ENCODE assay signal across 8 cellular contexts in genomic region chr5:132865668-132866341, GRCh38. TPM values are rescaled to one million over a fixed set of nuclear protein-coding genes. Genes with fewer than 3 reads are reported as not detected.
DNase-seq lines count a peak whose midpoint lies in the region; ATAC-seq and TF ChIP-seq lines count a peak whose summit lies in the region.

No MANE protein-coding gene starts in this region.

- H3K27ac Mint-ChIP-seq in endodermal cell, result peak overlapping the region; percentile 99
- H3K27ac Mint-ChIP-seq in neural crest cell (ENCODE audit: unreplicated experiment), result peak overlapping the region; percentile 100

- 53 to 81% methylated on average over 19 to 30 of the region's 30 CpGs for WGBS in endodermal cell (ENCODE audit: insufficient coverage in 1 of 2, insufficient read length in 1 of 2), 2 experiments

- H3K4me1 Mint-ChIP-seq in endodermal cell, result peaks cover 26% of the 10 kb centered on the region
- peaks cover 30% of the 10 kb centered on the region for H3K4me1 Mint-ChIP-seq in neural crest cell

- no peaks in the 10 kb centered on the region for H3K9me3 Mint-ChIP-seq in endodermal cell
- no peaks in the 10 kb centered on the region for H3K9me3 Mint-ChIP-seq in neural crest cell

- H3K4me2 ChIP-seq in BLaER1, result peak overlapping the region; percentile 86

- H3K27me3 ChIP-seq in BLaER1 (no peaks in the 10 kb centered on the region), endodermal cell (ENCODE audit: control insufficient read depth, insufficient read depth, low read length, poor library complexity, severe bottlenecking) (peaks cover 20% of the 10 kb centered on the region)

- DNase-seq in NCI-H69 (lab: John Stamatoyannopoulos, UW), result peak; percentile 32
- DNase-seq in endodermal cell, result no peak
- no peak for DNase-seq in neural crest cell (ENCODE audit: low read depth, low spot score)
- no peak for DNase-seq in NCI-H1930 (lab: John Stamatoyannopoulos, UW)
- DNase-seq in MV-4-11 (lab: John Stamatoyannopoulos, UW), result no peak
- DNase-seq in AG20443 (ENCODE audit: low spot score), result no peak

- H3K36me3 ChIP-seq in BLaER1 (peaks cover 35% of the 10 kb centered on the region), endodermal cell (ENCODE audit: control insufficient read depth, insufficient read depth, low read length) (peaks cover 30% of the 10 kb centered on the region)

- ATAC-seq in GM21528 (IDR thresholded peaks at IDR 0.05; ENCODE audit: low FRiP score, unreplicated experiment), result peak; percentile 38

- TF ChIP-seq CTCF in endodermal cell (conservative IDR thresholded peaks at IDR 0.05), result no peak
- no peak for TF ChIP-seq CTCF in neural crest cell (conservative IDR thresholded peaks at IDR 0.05)

- peaks cover 16% of the 10 kb centered on the region for H3K36me3 Mint-ChIP-seq in endodermal cell (ENCODE audit: low read depth)
- H3K36me3 Mint-ChIP-seq in neural crest cell (ENCODE audit: low read depth), result peaks cover 11% of the 10 kb centered on the region

- peak overlapping the region; percentile 89 for H3K4me3 ChIP-seq in BLaER1
- H3K4me3 ChIP-seq in endodermal cell (ENCODE audit: low read length), result peak overlapping the region; percentile 91

- H3K4me1 ChIP-seq in BLaER1 (peaks cover 26% of the 10 kb centered on the region), endodermal cell (ENCODE audit: control insufficient read depth, insufficient read depth, low read length) (peaks cover 6% of the 10 kb centered on the region)

- H3K27me3 Mint-ChIP-seq in endodermal cell (ENCODE audit: insufficient read depth), result peaks cover 3% of the 10 kb centered on the region
- H3K27me3 Mint-ChIP-seq in neural crest cell (ENCODE audit: low read depth), result peaks cover 10% of the 10 kb centered on the region

- H3K9me3 ChIP-seq in BLaER1 (no peaks in the 10 kb centered on the region), endodermal cell (ENCODE audit: control insufficient read depth, low read length) (no peaks in the 10 kb centered on the region)

- peaks cover 21% of the 10 kb centered on the region; the same call in 1 of the 2 replicates for H4K20me1 ChIP-seq in BLaER1

- H3K4me3 Mint-ChIP-seq in endodermal cell (peak overlapping the region; percentile 92), neural crest cell (peak overlapping the region; percentile 100)

- peak overlapping the region; percentile 94 for H3K9ac ChIP-seq in BLaER1
- H3K9ac ChIP-seq in endodermal cell (ENCODE audit: extremely low read depth, low read length, poor library complexity, severe bottlenecking), result peak overlapping the region; percentile 95

- peak overlapping the region; percentile 91 for H3K27ac ChIP-seq in BLaER1
- H3K27ac ChIP-seq in endodermal cell (ENCODE audit: low read depth, low read length), result peak overlapping the region; percentile 91

RNA-seq across cellular contexts. Expression of gene GDF9, which starts 0.5 kb away (rescaled TPM):
- total RNA-seq in endodermal cell, result under 1 TPM; 0.26 to 0.33 TPM
- polyA plus RNA-seq in endodermal cell (2013, experiment 1 of 2), result 0.57 TPM
- polyA plus RNA-seq in endodermal cell (2013, experiment 2 of 2), result 0.33 TPM
- total RNA-seq in neural crest cell, result 0.49 and 0.89 TPM in 2 replicates

RNA-seq across cellular contexts. Expression of gene UQCRQ, which starts 0.6 kb away (rescaled TPM):
- total RNA-seq in endodermal cell, result 100 to 1,000 TPM; 261 to 286 TPM
- 271 TPM for polyA plus RNA-seq in endodermal cell (2013, experiment 1 of 2)
- 294 TPM for polyA plus RNA-seq in endodermal cell (2013, experiment 2 of 2)
- 274 and 293 TPM in 2 replicates for total RNA-seq in neural crest cell

RNA-seq across cellular contexts. Expression of gene LEAP2, which starts 7.7 kb away (rescaled TPM):
- total RNA-seq in endodermal cell, result under 1 TPM; 0.92 to 0.95 TPM
- 1.9 TPM for polyA plus RNA-seq in endodermal cell (2013, experiment 1 of 2)
- 0.91 TPM for polyA plus RNA-seq in endodermal cell (2013, experiment 2 of 2)
- total RNA-seq in neural crest cell, result 2.9 and 3.1 TPM in 2 replicates

RNA-seq across cellular contexts. Expression of gene SHROOM1, which starts 35.4 kb away (rescaled TPM):
- total RNA-seq in endodermal cell, result 10 to 100 TPM in 1 of 2 donors, 1 to 10 TPM in 1; 6.6 to 14.4 TPM
- polyA plus RNA-seq in endodermal cell (2013, experiment 1 of 2), result 2.1 TPM
- polyA plus RNA-seq in endodermal cell (2013, experiment 2 of 2), result 0.91 TPM
- 5.7 and 6.5 TPM in 2 replicates for total RNA-seq in neural crest cell

RNA-seq across cellular contexts. Expression of gene SOWAHA, which starts 52.7 kb away (rescaled TPM):
- under 1 TPM in 1 of 2 donors, not detected in 1; 0.13 TPM for total RNA-seq in endodermal cell
- polyA plus RNA-seq in endodermal cell (2013, experiment 1 of 2), result not detected
- polyA plus RNA-seq in endodermal cell (2013, experiment 2 of 2), result not detected
- total RNA-seq in neural crest cell, result not detected in 2 replicates
